ENCODE assay signal across 1 cellular context in genomic region chr4:67549123-67549522, GRCh38.
TF ChIP-seq lines count a peak whose summit lies in the region.

No MANE protein-coding gene starts in this region.

TF ChIP-seq in HepG2, 621 proteins besides CTCF, POLR2A, EP300 and RAD21 (continued from another document):
- TF ChIP-seq ZNF513 (CRISPR knock-in tag; conservative IDR thresholded peaks at IDR 0.05) (no peak), ZNF362 (CRISPR knock-in tag; IDR thresholded peaks at IDR 0.05; ENCODE audit: borderline replicate concordance) (no peak), SNAI1 (CRISPR knock-in tag; IDR thresholded peaks at IDR 0.05; ENCODE audit: borderline replicate concordance) (no peak), MTA3 (CRISPR knock-in tag; IDR thresholded peaks at IDR 0.05) (no peak), MEF2D (CRISPR knock-in tag; IDR thresholded peaks at IDR 0.05) (no peak), RFXAP (CRISPR knock-in tag; IDR thresholded peaks at IDR 0.05; ENCODE audit: borderline replicate concordance) (no peak), ZNF564 (CRISPR knock-in tag; IDR thresholded peaks at IDR 0.05) (no peak), STAG1 (CRISPR knock-in tag; IDR thresholded peaks at IDR 0.05) (peak; percentile 70), MIXL1 (CRISPR knock-in tag; IDR thresholded peaks at IDR 0.05) (peak; percentile 54; the same call in 1 of the 2 replicates), ZNF451 (CRISPR knock-in tag; IDR thresholded peaks at IDR 0.05) (no peak), CENPX (CRISPR knock-in tag; IDR thresholded peaks at IDR 0.05) (no peak)
- TF ChIP-seq, protein P1, sequence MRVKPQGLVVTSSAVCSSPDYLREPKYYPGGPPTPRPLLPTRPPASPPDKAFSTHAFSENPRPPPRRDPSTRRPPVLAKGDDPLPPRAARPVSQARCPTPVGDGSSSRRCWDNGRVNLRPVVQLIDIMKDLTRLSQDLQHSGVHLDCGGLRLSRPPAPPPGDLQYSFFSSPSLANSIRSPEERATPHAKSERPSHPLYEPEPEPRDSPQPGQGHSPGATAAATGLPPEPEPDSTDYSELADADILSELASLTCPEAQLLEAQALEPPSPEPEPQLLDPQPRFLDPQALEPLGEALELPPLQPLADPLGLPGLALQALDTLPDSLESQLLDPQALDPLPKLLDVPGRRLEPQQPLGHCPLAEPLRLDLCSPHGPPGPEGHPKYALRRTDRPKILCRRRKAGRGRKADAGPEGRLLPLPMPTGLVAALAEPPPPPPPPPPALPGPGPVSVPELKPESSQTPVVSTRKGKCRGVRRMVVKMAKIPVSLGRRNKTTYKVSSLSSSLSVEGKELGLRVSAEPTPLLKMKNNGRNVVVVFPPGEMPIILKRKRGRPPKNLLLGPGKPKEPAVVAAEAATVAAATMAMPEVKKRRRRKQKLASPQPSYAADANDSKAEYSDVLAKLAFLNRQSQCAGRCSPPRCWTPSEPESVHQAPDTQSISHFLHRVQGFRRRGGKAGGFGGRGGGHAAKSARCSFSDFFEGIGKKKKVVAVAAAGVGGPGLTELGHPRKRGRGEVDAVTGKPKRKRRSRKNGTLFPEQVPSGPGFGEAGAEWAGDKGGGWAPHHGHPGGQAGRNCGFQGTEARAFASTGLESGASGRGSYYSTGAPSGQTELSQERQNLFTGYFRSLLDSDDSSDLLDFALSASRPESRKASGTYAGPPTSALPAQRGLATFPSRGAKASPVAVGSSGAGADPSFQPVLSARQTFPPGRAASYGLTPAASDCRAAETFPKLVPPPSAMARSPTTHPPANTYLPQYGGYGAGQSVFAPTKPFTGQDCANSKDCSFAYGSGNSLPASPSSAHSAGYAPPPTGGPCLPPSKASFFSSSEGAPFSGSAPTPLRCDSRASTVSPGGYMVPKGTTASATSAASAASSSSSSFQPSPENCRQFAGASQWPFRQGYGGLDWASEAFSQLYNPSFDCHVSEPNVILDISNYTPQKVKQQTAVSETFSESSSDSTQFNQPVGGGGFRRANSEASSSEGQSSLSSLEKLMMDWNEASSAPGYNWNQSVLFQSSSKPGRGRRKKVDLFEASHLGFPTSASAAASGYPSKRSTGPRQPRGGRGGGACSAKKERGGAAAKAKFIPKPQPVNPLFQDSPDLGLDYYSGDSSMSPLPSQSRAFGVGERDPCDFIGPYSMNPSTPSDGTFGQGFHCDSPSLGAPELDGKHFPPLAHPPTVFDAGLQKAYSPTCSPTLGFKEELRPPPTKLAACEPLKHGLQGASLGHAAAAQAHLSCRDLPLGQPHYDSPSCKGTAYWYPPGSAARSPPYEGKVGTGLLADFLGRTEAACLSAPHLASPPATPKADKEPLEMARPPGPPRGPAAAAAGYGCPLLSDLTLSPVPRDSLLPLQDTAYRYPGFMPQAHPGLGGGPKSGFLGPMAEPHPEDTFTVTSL (CRISPR knock-in tag; IDR thresholded peaks at IDR 0.05; ENCODE audit: borderline replicate concordance) = no peak
- TF ChIP-seq, protein P2, sequence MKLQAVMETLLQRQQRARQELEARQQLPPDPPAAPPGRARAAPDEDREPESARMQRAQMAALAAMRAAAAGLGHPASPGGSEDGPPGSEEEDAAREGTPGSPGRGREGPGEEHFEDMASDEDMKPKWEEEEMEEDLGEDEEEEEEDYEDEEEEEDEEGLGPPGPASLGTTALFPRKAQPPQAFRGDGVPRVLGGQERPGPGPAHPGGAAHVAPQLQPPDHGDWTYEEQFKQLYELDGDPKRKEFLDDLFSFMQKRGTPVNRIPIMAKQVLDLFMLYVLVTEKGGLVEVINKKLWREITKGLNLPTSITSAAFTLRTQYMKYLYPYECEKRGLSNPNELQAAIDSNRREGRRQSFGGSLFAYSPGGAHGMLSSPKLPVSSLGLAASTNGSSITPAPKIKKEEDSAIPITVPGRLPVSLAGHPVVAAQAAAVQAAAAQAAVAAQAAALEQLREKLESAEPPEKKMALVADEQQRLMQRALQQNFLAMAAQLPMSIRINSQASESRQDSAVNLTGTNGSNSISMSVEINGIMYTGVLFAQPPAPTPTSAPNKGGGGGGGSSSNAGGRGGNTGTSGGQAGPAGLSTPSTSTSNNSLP (IDR thresholded peaks at IDR 0.05; ENCODE audit: low read depth, low read length) = peak; percentile 67; the same call in 1 of the 2 replicates
- TF ChIP-seq, protein P3, sequence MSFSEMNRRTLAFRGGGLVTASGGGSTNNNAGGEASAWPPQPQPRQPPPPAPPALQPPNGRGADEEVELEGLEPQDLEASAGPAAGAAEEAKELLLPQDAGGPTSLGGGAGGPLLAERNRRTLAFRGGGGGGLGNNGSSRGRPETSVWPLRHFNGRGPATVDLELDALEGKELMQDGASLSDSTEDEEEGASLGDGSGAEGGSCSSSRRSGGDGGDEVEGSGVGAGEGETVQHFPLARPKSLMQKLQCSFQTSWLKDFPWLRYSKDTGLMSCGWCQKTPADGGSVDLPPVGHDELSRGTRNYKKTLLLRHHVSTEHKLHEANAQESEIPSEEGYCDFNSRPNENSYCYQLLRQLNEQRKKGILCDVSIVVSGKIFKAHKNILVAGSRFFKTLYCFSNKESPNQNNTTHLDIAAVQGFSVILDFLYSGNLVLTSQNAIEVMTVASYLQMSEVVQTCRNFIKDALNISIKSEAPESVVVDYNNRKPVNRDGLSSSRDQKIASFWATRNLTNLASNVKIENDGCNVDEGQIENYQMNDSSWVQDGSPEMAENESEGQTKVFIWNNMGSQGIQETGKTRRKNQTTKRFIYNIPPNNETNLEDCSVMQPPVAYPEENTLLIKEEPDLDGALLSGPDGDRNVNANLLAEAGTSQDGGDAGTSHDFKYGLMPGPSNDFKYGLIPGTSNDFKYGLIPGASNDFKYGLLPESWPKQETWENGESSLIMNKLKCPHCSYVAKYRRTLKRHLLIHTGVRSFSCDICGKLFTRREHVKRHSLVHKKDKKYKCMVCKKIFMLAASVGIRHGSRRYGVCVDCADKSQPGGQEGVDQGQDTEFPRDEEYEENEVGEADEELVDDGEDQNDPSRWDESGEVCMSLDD (CRISPR knock-in tag; IDR thresholded peaks at IDR 0.05; ENCODE audit: borderline replicate concordance) = no peak
